ENCODE assay signal across 6 cellular contexts in genomic region chr19:57903298-57904174, GRCh38. TPM values are rescaled to one million over a fixed set of nuclear protein-coding genes. Genes with fewer than 3 reads are reported as not detected.
DNase-seq lines count a peak whose midpoint lies in the region; FAIRE-seq and TF ChIP-seq lines count a peak whose summit lies in the region.

No MANE protein-coding gene starts in this region.

- peaks cover 0 to 3% of the 10 kb centered on the region in 2 donors for H3K4me1 ChIP-seq in kidney (ENCODE audit: control insufficient read depth in 1 of 2, insufficient read depth in 1 of 2, low read depth in 1 of 2, low read length in 2 of 2)

- H3K36me3 Mint-ChIP-seq in activated CD4-positive, alpha-beta T cell treated with anti-CD3 and anti-CD28 coated beads, Interleukin-2, amount 10 ng/mL, durations not matched to agents 7 days and 5 days (ENCODE audit: low read depth) = peaks cover 38% of the 10 kb centered on the region

- in situ Hi-C loops in GM13977 (cut with MboI; ENCODE audit: low pct_unique_long_range_greater_than_20kb, low sequenced_read_pairs, unreplicated experiment) = no loop called here

- DNase-seq in GM13977 (ENCODE audit: low spot score) = no peak
- DNase-seq in RPMI7951 (ENCODE audit: low read depth) = peak; percentile 45
- DNase-seq in kidney = no peak
- DNase-seq in GOT3 (lab: John Stamatoyannopoulos, UW) = no peak
- DNase-seq in activated CD4-positive, alpha-beta T cell treated with anti-CD3 and anti-CD28 coated beads, Interleukin-2, amount 10 ng/mL, durations not matched to agents 7 days and 5 days = no peak
- DNase-seq in mesenteric fat pad (ENCODE audit: low spot score) = no peak

- H3K27ac Mint-ChIP-seq in activated CD4-positive, alpha-beta T cell treated with anti-CD3 and anti-CD28 coated beads, Interleukin-2, amount 10 ng/mL, durations not matched to agents 7 days and 5 days = no peak overlapping the region

- H3K4me3 Mint-ChIP-seq in activated CD4-positive, alpha-beta T cell treated with anti-CD3 and anti-CD28 coated beads, Interleukin-2, amount 10 ng/mL, durations not matched to agents 7 days and 5 days = no peak overlapping the region

- peak overlapping the region in 1 of 2 donors; percentile 16 for H3K27ac ChIP-seq in kidney (ENCODE audit: low read depth in 2 of 2, low read length in 2 of 2)

- CTCF ChIA-PET in activated CD4-positive, alpha-beta T cell treated with anti-CD3 and anti-CD28 coated beads, Interleukin-2, amount 10 ng/mL, durations not matched to agents 7 days and 5 days (lab: Charles Lee) = no interaction called here

- POLR2A ChIA-PET in activated CD4-positive, alpha-beta T cell treated with anti-CD3 and anti-CD28 coated beads, Interleukin-2, amount 10 ng/mL, durations not matched to agents 7 days and 5 days (lab: Charles Lee) = no interaction called here

- TF ChIP-seq CTCF in GM13977 (IDR thresholded peaks at IDR 0.05; ENCODE audit: extremely low read depth, insufficient read depth, missing control alignments) (peak; percentile 41), kidney (IDR thresholded peaks at IDR 0.05; ENCODE audit: borderline replicate concordance, extremely low read depth, insufficient read depth) (peak; percentile 46)

- peak overlapping the region in 1 of 2 donors; percentile 22 for H3K9ac ChIP-seq in kidney (ENCODE audit: low read length in 2 of 2)

- H3K4me1 Mint-ChIP-seq in activated CD4-positive, alpha-beta T cell treated with anti-CD3 and anti-CD28 coated beads, Interleukin-2, amount 10 ng/mL, durations not matched to agents 7 days and 5 days = peaks cover 2% of the 10 kb centered on the region

- no peaks in the 10 kb centered on the region for H3K27me3 Mint-ChIP-seq in activated CD4-positive, alpha-beta T cell treated with anti-CD3 and anti-CD28 coated beads, Interleukin-2, amount 10 ng/mL, durations not matched to agents 7 days and 5 days

- peaks cover 2 to 7% of the 10 kb centered on the region in 2 donors for H3K36me3 ChIP-seq in kidney (ENCODE audit: control insufficient read depth in 1 of 2, insufficient read depth in 2 of 2, low read length in 2 of 2)

- intact Hi-C loops in kidney (cut with DNase I) = no loop called here

- H3K4me3 ChIP-seq in kidney (ENCODE audit: low read length in 2 of 2) = peak overlapping the region; percentile 12 to 33

- H3K9me3 ChIP-seq in kidney (ENCODE audit: control insufficient read depth in 1 of 2, low read length in 2 of 2) = no peaks in the 10 kb centered on the region

- peaks cover 34% of the 10 kb centered on the region for H3K9me3 Mint-ChIP-seq in activated CD4-positive, alpha-beta T cell treated with anti-CD3 and anti-CD28 coated beads, Interleukin-2, amount 10 ng/mL, durations not matched to agents 7 days and 5 days

- FAIRE-seq in kidney (lab: Jason Lieb, UNC) = no peak

RNA-seq across cellular contexts. Expression of gene ZNF417, which starts 12.9 kb away (rescaled TPM):
- 9.3 and 9.5 TPM in 2 replicates for total RNA-seq in RPMI7951 (2014; rRNA removed; shearing (Covaris generic))
- total RNA-seq in kidney (24.5 TPM), mesenteric fat pad (11.1 TPM)
- polyA plus RNA-seq in kidney (ENCODE audit: insufficient read depth, low read depth, low replicate concordance) = 3.0 TPM
- total RNA-seq in activated CD4-positive, alpha-beta T cell treated with anti-CD3 and anti-CD28 coated beads, Interleukin-2, amount 10 ng/mL, durations not matched to agents 7 days and 5 days = 10 to 100 TPM; 30.3 to 30.7 TPM

RNA-seq across cellular contexts. Expression of gene ZNF814, which starts 14.7 kb away (rescaled TPM):
- total RNA-seq in RPMI7951 (2014; rRNA removed; shearing (Covaris generic)) = 0.60 and 1.3 TPM in 2 replicates
- total RNA-seq in kidney (27.7 TPM), mesenteric fat pad (19.7 TPM)
- 26.7 TPM for polyA plus RNA-seq in kidney (ENCODE audit: insufficient read depth, low read depth, low replicate concordance)
- 10 to 100 TPM; 20.9 to 22.2 TPM for total RNA-seq in activated CD4-positive, alpha-beta T cell treated with anti-CD3 and anti-CD28 coated beads, Interleukin-2, amount 10 ng/mL, durations not matched to agents 7 days and 5 days

RNA-seq across cellular contexts. Expression of gene ZNF418, which starts 31.7 kb away (rescaled TPM):
- 2.1 and 3.1 TPM in 2 replicates for total RNA-seq in RPMI7951 (2014; rRNA removed; shearing (Covaris generic))
- total RNA-seq in kidney (17.6 TPM), mesenteric fat pad (5.2 TPM)
- polyA plus RNA-seq in kidney (ENCODE audit: insufficient read depth, low read depth, low replicate concordance) = 8.2 TPM
- 1 to 10 TPM; 7.2 to 7.9 TPM for total RNA-seq in activated CD4-positive, alpha-beta T cell treated with anti-CD3 and anti-CD28 coated beads, Interleukin-2, amount 10 ng/mL, durations not matched to agents 7 days and 5 days

RNA-seq across cellular contexts. Expression of gene ZNF256, which starts 44.0 kb away (rescaled TPM):
- total RNA-seq in RPMI7951 (2014; rRNA removed; shearing (Covaris generic)) = 2.7 and 4.6 TPM in 2 replicates
- total RNA-seq in kidney = 9.3 TPM
- polyA plus RNA-seq in kidney (ENCODE audit: insufficient read depth, low read depth, low replicate concordance) = 3.7 TPM
- total RNA-seq in activated CD4-positive, alpha-beta T cell treated with anti-CD3 and anti-CD28 coated beads, Interleukin-2, amount 10 ng/mL, durations not matched to agents 7 days and 5 days = 1 to 10 TPM; 9.1 to 9.3 TPM
- total RNA-seq in mesenteric fat pad = 4.0 TPM

RNA-seq across cellular contexts. Expression of gene ZNF587, which starts 53.9 kb away (rescaled TPM):
- total RNA-seq in RPMI7951 (2014; rRNA removed; shearing (Covaris generic)) = 10.6 and 11.4 TPM in 2 replicates
- total RNA-seq in kidney = 37.3 TPM
- polyA plus RNA-seq in kidney (ENCODE audit: insufficient read depth, low read depth, low replicate concordance) = 3.7 TPM
- 10 to 100 TPM; 35.3 to 35.6 TPM for total RNA-seq in activated CD4-positive, alpha-beta T cell treated with anti-CD3 and anti-CD28 coated beads, Interleukin-2, amount 10 ng/mL, durations not matched to agents 7 days and 5 days
- total RNA-seq in mesenteric fat pad = 25.7 TPM
